In the genomic region with DNA sequence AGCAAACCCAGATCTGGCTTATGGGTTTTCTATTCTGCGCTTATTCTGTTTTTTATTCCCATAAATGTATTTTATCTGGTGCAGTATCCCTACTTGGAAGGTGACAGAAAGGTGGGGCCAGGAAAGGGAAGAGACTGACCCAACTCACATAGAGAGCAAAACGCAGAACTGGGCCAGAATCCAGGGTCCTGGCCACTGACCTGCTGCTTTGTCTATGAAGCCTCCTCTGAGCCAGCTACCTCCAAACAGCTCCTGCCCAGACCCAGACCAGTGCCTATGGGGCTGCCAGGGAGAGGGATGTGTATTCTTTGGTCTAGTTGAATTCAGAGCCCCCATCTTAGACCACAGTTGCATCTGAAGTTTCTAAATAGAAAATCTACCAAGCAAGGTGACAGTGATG, we compare ENCODE assay signal across 29 cellular contexts. TPM values are rescaled to one million over a fixed set of nuclear protein-coding genes. Genes with fewer than 3 reads are reported as not detected.
DNase-seq lines count a peak whose midpoint lies in the region; ATAC-seq and TF ChIP-seq lines count a peak whose summit lies in the region.
"Had no signal": no experiment of that assay in that cellular context is flagged by ENCODE, and none has a peak within 500 bp of the region (broad histone marks: within the 10 kb centered on the region; RNA-seq: fewer than 3 reads in every experiment).

No MANE protein-coding gene starts in this region.

- peaks cover 0 to 28% (median 6%) of the 10 kb centered on the region in 12 donors for H3K4me1 ChIP-seq in heart left ventricle
- H3K4me1 ChIP-seq in right cardiac atrium (ENCODE audit: control insufficient read depth, insufficient read depth, low read length) = peaks cover 4% of the 10 kb centered on the region
- H3K4me1 ChIP-seq: BE2C, HAP-1 had no signal

- no peak for TF ChIP-seq POLR2A in heart left ventricle (IDR thresholded peaks at IDR 0.05)

- H3K4me3 ChIP-seq in heart left ventricle (no peak overlapping the region), right cardiac atrium (ENCODE audit: low read length) (no peak overlapping the region)
- H3K4me3 ChIP-seq: GM23338, HAP-1, K562 had no signal

- TF ChIP-seq CTCF in heart left ventricle (IDR thresholded peaks at IDR 0.05) = no peak

- H3K27me3 ChIP-seq in heart left ventricle = no peaks in the 10 kb centered on the region
- H3K27me3 ChIP-seq in right cardiac atrium (ENCODE audit: control insufficient read depth, insufficient read depth) = no peaks in the 10 kb centered on the region
- H3K27me3 ChIP-seq: BE2C had no signal

- H3K9me3 ChIP-seq in heart left ventricle (peaks cover 0 to 8% (median 0%) of the 10 kb centered on the region in 12 donors), right cardiac atrium (ENCODE audit: control insufficient read depth, low read length) (no peaks in the 10 kb centered on the region)
- H3K9me3 ChIP-seq: BE2C, HAP-1 had no signal

- peak overlapping the region in 7 of 12 donors; percentile 11 to 91 (median 85) for H3K27ac ChIP-seq in heart left ventricle
- H3K27ac ChIP-seq in right cardiac atrium (ENCODE audit: low read length) = peak overlapping the region; percentile 51
- H3K27ac ChIP-seq in temporal lobe (ENCODE audit: low read depth, low read length) = peak overlapping the region; percentile 74
- H3K27ac ChIP-seq: 22Rv1, RWPE1 had no signal

- intact Hi-C loops in heart left ventricle (cut with DNase I) (no loop called here), Right ventricle myocardium superior (cut with DNase I) (no loop called here), right cardiac atrium (cut with DNase I) (no loop called here)

- peak in 1 of 4 donors; percentile 11 for ATAC-seq in heart left ventricle
- no peak for ATAC-seq in Right ventricle myocardium superior (ENCODE audit: poor library complexity)
- ATAC-seq in right cardiac atrium = peak in 1 of 2 donors; percentile 4
- no peak for ATAC-seq in GM21723 (IDR thresholded peaks at IDR 0.05; ENCODE audit: unreplicated experiment)
- ATAC-seq: GM23338, K562, Panc1 had no signal

- DNase-seq in heart left ventricle (no peak), Right ventricle myocardium superior (no peak), cerebellum (ENCODE audit: low spot score) (peak; percentile 74), right cardiac atrium (no peak), DMS53 treated with DMSO at 0.1 percent for 48 hours (lab: John Stamatoyannopoulos, UW; ENCODE audit: unreplicated experiment) (no peak)
- no peak for DNase-seq in stimulated activated CD4-positive, alpha-beta T cell treated with anti-CD3 and anti-CD28 coated beads, Interleukin-1b, Interleukin-23, amount 100 ng/mL, for 48 hours
- DNase-seq: ACHN; BE2C; CD8-positive, alpha-beta memory T cell; DND-41; HFFc6; Kasumi-1; NCI-H1092 treated with DMSO at 0.1 percent for 48 hours; NCI-H1436; NCI-H187; NCI-H2081 treated with DMSO at 0.1 percent for 48 hours; NCI-H226; NCI-H510A had no signal

- H3K36me3 ChIP-seq in heart left ventricle = no peaks in the 10 kb centered on the region
- H3K36me3 ChIP-seq: BE2C, HAP-1 had no signal

- 64 to 71% (median 66%) methylated on average over 2 of the region's 2 CpGs for WGBS in heart left ventricle, 4 donors
- WGBS in right cardiac atrium = 68% methylated on average over 2 of the region's 2 CpGs

RNA-seq across cellular contexts. Expression of gene CES5A, which starts 36.4 kb away (rescaled TPM):
- total RNA-seq in heart left ventricle = under 1 TPM in 2 of 9 donors, not detected in 7; 0.20 to 0.51 TPM
- polyA plus RNA-seq in heart left ventricle = under 1 TPM in 1 of 2 donors, not detected in 1; 0.10 TPM
- total RNA-seq in Right ventricle myocardium superior = 0.35 TPM
- 0.18 TPM for total RNA-seq in cerebellum
- total RNA-seq in right cardiac atrium = under 1 TPM in 3 of 4 donors, not detected in 1; 0.20 to 0.32 (median 0.22) TPM
- 0.36 TPM for polyA plus RNA-seq in right cardiac atrium
- total RNA-seq in temporal lobe = not detected
- total RNA-seq: CD8-positive, alpha-beta memory T cell; GM23338; HFFc6; M059J; OCI-LY7 had no signal
- polyA plus RNA-seq: CD14-positive monocyte; CD8-positive, alpha-beta memory T cell; GM23338 had no signal
